In genomic region chr20:1185316-1185741, GRCh38 we compare ENCODE assay signal across 1 cellular context.
TF ChIP-seq lines count a peak whose summit lies in the region.

No MANE protein-coding gene starts in this region.

TF ChIP-seq in HepG2, 621 proteins besides CTCF, POLR2A, EP300 and RAD21:
- 0 out of 2 replicates have a peak, but pooled peaks have one; percentile 16 for TF ChIP-seq HES4 (CRISPR knock-in tag; IDR thresholded peaks at IDR 0.05; ENCODE audit: borderline replicate concordance)
- peak; percentile 2; the same call in 1 of the 2 replicates for TF ChIP-seq ZBTB7A (CRISPR knock-in tag; IDR thresholded peaks at IDR 0.05)
- TF ChIP-seq ZNF547 (CRISPR knock-in tag; IDR thresholded peaks at IDR 0.05): no peak
- TF ChIP-seq ZNF883 (CRISPR knock-in tag; IDR thresholded peaks at IDR 0.05; ENCODE audit: not compliant biosample characterization): no peak
- no peak for TF ChIP-seq FOSL2 (CRISPR knock-in tag; IDR thresholded peaks at IDR 0.05)
- TF ChIP-seq KDM3A (CRISPR knock-in tag; IDR thresholded peaks at IDR 0.05; ENCODE audit: low read depth): 0 out of 2 replicates have a peak, but pooled peaks have one; percentile 6
- peak; percentile 49; the same call in 1 of the 2 replicates for TF ChIP-seq ZNF564 (CRISPR knock-in tag; IDR thresholded peaks at IDR 0.05)
- TF ChIP-seq HNRNPK (IDR thresholded peaks at IDR 0.05; ENCODE audit: low read depth, low read length, poor library complexity, severe bottlenecking): peak; percentile 93
- peak; percentile 32; the same call in 1 of the 2 replicates for TF ChIP-seq CCDC6 (CRISPR knock-in tag; IDR thresholded peaks at IDR 0.05)
- TF ChIP-seq BCLAF1 (IDR thresholded peaks at IDR 0.05): no peak
- TF ChIP-seq THAP7 (CRISPR knock-in tag; IDR thresholded peaks at IDR 0.05): 0 out of 2 replicates have a peak, but pooled peaks have one; percentile 61
- 0 out of 2 replicates have a peak, but pooled peaks have one; percentile 8 for TF ChIP-seq ZNF607 (CRISPR knock-in tag; IDR thresholded peaks at IDR 0.05; ENCODE audit: borderline replicate concordance)
- peak; percentile 15; the same call in 1 of the 2 replicates for TF ChIP-seq SAP130 (CRISPR knock-in tag; IDR thresholded peaks at IDR 0.05; ENCODE audit: low read depth)
- TF ChIP-seq ZNF263 (CRISPR knock-in tag; IDR thresholded peaks at IDR 0.05): peak; percentile 29; the same call in 1 of the 2 replicates
- TF ChIP-seq THRA (CRISPR knock-in tag; IDR thresholded peaks at IDR 0.05; ENCODE audit: borderline replicate concordance): 0 out of 2 replicates have a peak, but pooled peaks have one; percentile 17
- 0 out of 2 replicates have a peak, but pooled peaks have one; percentile 32 for TF ChIP-seq ZFX (CRISPR knock-in tag; IDR thresholded peaks at IDR 0.05; ENCODE audit: low read depth)
- TF ChIP-seq ATF5 (CRISPR knock-in tag; IDR thresholded peaks at IDR 0.05; ENCODE audit: low read depth): no peak
- TF ChIP-seq IKZF5 (CRISPR knock-in tag; IDR thresholded peaks at IDR 0.05): no peak
- TF ChIP-seq PHF8 (CRISPR knock-in tag; IDR thresholded peaks at IDR 0.05): 0 out of 2 replicates have a peak, but pooled peaks have one; percentile 11
- TF ChIP-seq TEAD3 (CRISPR knock-in tag; optimal IDR thresholded peaks at IDR 0.05; ENCODE audit: borderline replicate concordance): peak; percentile 2
- peak; percentile 7 for TF ChIP-seq ZNF777 (CRISPR knock-in tag; IDR thresholded peaks at IDR 0.05)
- TF ChIP-seq YEATS4 (CRISPR knock-in tag; IDR thresholded peaks at IDR 0.05; ENCODE audit: borderline replicate concordance): peak; percentile 24; the same call in 1 of the 2 replicates
- peak in 1 of 2 experiments; percentile 42; a peak in 3 of 4 replicates for TF ChIP-seq HMGXB4 (CRISPR knock-in tag; IDR thresholded peaks at IDR 0.05; ENCODE audit: borderline replicate concordance in 1 of 2, low read depth in 1 of 2)
- 0 out of 2 replicates have a peak, but pooled peaks have one; percentile 16 for TF ChIP-seq MAZ (IDR thresholded peaks at IDR 0.05; ENCODE audit: borderline replicate concordance, low read depth, low read length)
- TF ChIP-seq MAZ (CRISPR knock-in tag; IDR thresholded peaks at IDR 0.05; ENCODE audit: low read depth): 0 out of 2 replicates have a peak, but pooled peaks have one; percentile 0
- TF ChIP-seq ZBTB20 (CRISPR knock-in tag; IDR thresholded peaks at IDR 0.05; ENCODE audit: borderline replicate concordance, low read depth): no peak
- 0 out of 2 replicates have a peak, but pooled peaks have one; percentile 32 for TF ChIP-seq ZNF788 (CRISPR knock-in tag; IDR thresholded peaks at IDR 0.05; ENCODE audit: borderline replicate concordance)
